11 cellular contexts compared by ENCODE assay signal in the genomic region with DNA sequence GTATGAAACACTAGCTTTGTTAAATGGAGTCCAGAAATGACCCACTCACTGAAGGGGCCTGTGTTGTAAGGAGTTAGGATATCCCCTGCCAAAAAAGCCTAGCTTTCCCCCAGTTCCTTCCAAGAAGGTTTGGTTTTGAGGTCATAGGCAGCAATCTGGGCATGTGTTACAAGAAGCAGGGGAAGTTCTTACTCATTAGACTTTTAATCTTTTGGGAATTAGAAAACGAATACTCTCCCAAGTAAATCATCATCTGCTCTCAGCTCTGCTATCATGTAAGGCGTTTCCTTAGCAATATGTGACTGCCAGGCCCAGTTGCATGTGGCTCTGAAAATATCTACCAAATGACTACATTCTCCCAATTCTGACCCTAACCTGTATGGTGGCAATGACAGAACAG. TPM values are rescaled to one million over a fixed set of nuclear protein-coding genes. Genes with fewer than 3 reads are reported as not detected.
A peak's percentile ranks its signal among the peaks of the same experiment; 100 is the strongest.
DNase-seq lines count a peak whose midpoint lies in the region; ATAC-seq and TF ChIP-seq lines count a peak whose summit lies in the region.
"Had no signal": no experiment of that assay in that cellular context is flagged by ENCODE, and none has a peak within 500 bp of the region (broad histone marks: within the 10 kb centered on the region; RNA-seq: fewer than 3 reads in every experiment).

No MANE protein-coding gene starts in this region.

- WGBS in thyroid gland, 2 donors = 74 to 81% methylated on average over 2 of the region's 2 CpGs

- TF ChIP-seq CTCF in choroid plexus epithelial cell (conservative IDR thresholded peaks at IDR 0.05; ENCODE audit: low read depth, low read length) = no peak
- no peak for TF ChIP-seq CTCF in left lung (IDR thresholded peaks at IDR 0.05)
- no peak for TF ChIP-seq CTCF in thyroid gland (IDR thresholded peaks at IDR 0.05)
- no peak for TF ChIP-seq CTCF in foreskin keratinocyte (conservative IDR thresholded peaks at IDR 0.05)

- H3K4me1 ChIP-seq in left lung (peaks cover 73 to 91% of the 10 kb centered on the region in 2 donors), thyroid gland (peaks cover 83 to 89% of the 10 kb centered on the region in 2 donors), foreskin keratinocyte (peaks cover 6% of the 10 kb centered on the region)

- H3K9me3 Mint-ChIP-seq in activated CD8-positive, alpha-beta memory T cell treated with anti-CD3 and anti-CD28 coated beads, Interleukin-2, amount 10 ng/mL, durations not matched to agents 7 days and 5 days (ENCODE audit: low read depth) = no peaks in the 10 kb centered on the region

- no peak for ATAC-seq in activated CD8-positive, alpha-beta memory T cell treated with anti-CD3 and anti-CD28 coated beads, Interleukin-2, amount 10 ng/mL, durations not matched to agents 7 days and 5 days
- ATAC-seq in left lung = no peak
- no peak for ATAC-seq in foreskin keratinocyte
- ATAC-seq in GM18520 (IDR thresholded peaks at IDR 0.05; ENCODE audit: unreplicated experiment) = no peak
- ATAC-seq: pancreas had no signal

- CTCF ChIA-PET in activated CD8-positive, alpha-beta memory T cell treated with anti-CD3 and anti-CD28 coated beads, Interleukin-2, amount 10 ng/mL, durations not matched to agents 7 days and 5 days (lab: Charles Lee) = no interaction called here

- peak overlapping the region; percentile 5 for H3K27ac Mint-ChIP-seq in activated CD8-positive, alpha-beta memory T cell treated with anti-CD3 and anti-CD28 coated beads, Interleukin-2, amount 10 ng/mL, durations not matched to agents 7 days and 5 days

- peaks cover 83% of the 10 kb centered on the region for H3K4me1 Mint-ChIP-seq in activated CD8-positive, alpha-beta memory T cell treated with anti-CD3 and anti-CD28 coated beads, Interleukin-2, amount 10 ng/mL, durations not matched to agents 7 days and 5 days

- intact Hi-C loops in left lung (cut with DNase I) = no loop called here
- intact Hi-C loops in thyroid gland (cut with DNase I) = no loop called here

- H3K27me3 ChIP-seq in left lung (no peaks in the 10 kb centered on the region), thyroid gland (no peaks in the 10 kb centered on the region), foreskin keratinocyte (no peaks in the 10 kb centered on the region)
- H3K27me3 ChIP-seq: pancreas had no signal

- no peaks in the 10 kb centered on the region for H3K9me3 ChIP-seq in left lung
- H3K9me3 ChIP-seq in thyroid gland = no peaks in the 10 kb centered on the region
- H3K9me3 ChIP-seq: pancreas had no signal

- H3K4me3 Mint-ChIP-seq in activated CD8-positive, alpha-beta memory T cell treated with anti-CD3 and anti-CD28 coated beads, Interleukin-2, amount 10 ng/mL, durations not matched to agents 7 days and 5 days = no peak overlapping the region

- no peak for DNase-seq in activated CD8-positive, alpha-beta memory T cell treated with anti-CD3 and anti-CD28 coated beads, Interleukin-2, amount 10 ng/mL, durations not matched to agents 7 days and 5 days
- no peak for DNase-seq in activated CD8-positive, alpha-beta memory T cell treated with anti-CD3 and anti-CD28 coated beads, Interleukin-2, amount 50 U/mL, for 48 hours
- peak; percentile 64 for DNase-seq in choroid plexus epithelial cell (ENCODE audit: low read depth)
- no peak for DNase-seq in left lung
- DNase-seq in thyroid gland = no peak
- DNase-seq in DMS53 treated with DMSO at 0.1 percent for 48 hours (lab: John Stamatoyannopoulos, UW; ENCODE audit: unreplicated experiment) = no peak
- DNase-seq in foreskin keratinocyte = no peak
- DNase-seq: activated CD8-positive, alpha-beta memory T cell treated with anti-CD3 and anti-CD28 coated beads, Interleukin-2, amount 50 U/mL, for 4 hours; pancreas; stimulated activated CD4-positive, alpha-beta T cell treated with anti-CD3 and anti-CD28 coated beads, Interleukin-2, amount 100 ng/mL, for 48 hours had no signal

- no peak for TF ChIP-seq POLR2A in thyroid gland (IDR thresholded peaks at IDR 0.05)

- H3K27ac ChIP-seq in left lung (peak overlapping the region; percentile 14 to 71), thyroid gland (peak overlapping the region in 2 of 3 donors; percentile 91 to 94), foreskin keratinocyte (no peak overlapping the region)

- H3K4me3 ChIP-seq in choroid plexus epithelial cell (ENCODE audit: low read depth, low read length) (no peak overlapping the region), left lung (no peak overlapping the region), thyroid gland (replicated peaks in 1 of 3) (no peak overlapping the region)
- H3K4me3 ChIP-seq: pancreas had no signal

- H3K36me3 Mint-ChIP-seq in activated CD8-positive, alpha-beta memory T cell treated with anti-CD3 and anti-CD28 coated beads, Interleukin-2, amount 10 ng/mL, durations not matched to agents 7 days and 5 days = peaks cover 42% of the 10 kb centered on the region

- no peaks in the 10 kb centered on the region for H3K36me3 ChIP-seq in left lung
- no peaks in the 10 kb centered on the region for H3K36me3 ChIP-seq in thyroid gland
- H3K36me3 ChIP-seq: pancreas had no signal

- no peaks in the 10 kb centered on the region for H3K27me3 Mint-ChIP-seq in activated CD8-positive, alpha-beta memory T cell treated with anti-CD3 and anti-CD28 coated beads, Interleukin-2, amount 10 ng/mL, durations not matched to agents 7 days and 5 days

RNA-seq across cellular contexts. Expression of a gene that starts 3.7 kb away (rescaled TPM):
- 10 to 100 TPM; 20.8 to 36.9 TPM for total RNA-seq in activated CD8-positive, alpha-beta memory T cell treated with anti-CD3 and anti-CD28 coated beads, Interleukin-2, amount 10 ng/mL, durations not matched to agents 7 days and 5 days
- 10 to 100 TPM; 18.4 to 22.6 TPM for total RNA-seq in left lung
- total RNA-seq in thyroid gland = 10 to 100 TPM; 15.6 to 50.4 (median 26.7) TPM
- 5.7 and 5.9 TPM in 2 replicates for total RNA-seq in foreskin keratinocyte
- 2.6 and 2.9 TPM in 2 replicates for polyA plus RNA-seq in foreskin keratinocyte

RNA-seq across cellular contexts. Expression of a gene that starts 29.7 kb away (rescaled TPM):
- total RNA-seq in activated CD8-positive, alpha-beta memory T cell treated with anti-CD3 and anti-CD28 coated beads, Interleukin-2, amount 10 ng/mL, durations not matched to agents 7 days and 5 days = 10 to 100 TPM; 46.1 to 58.8 TPM
- total RNA-seq in left lung (10 to 100 TPM; 41.9 to 42.9 TPM), thyroid gland (10 to 100 TPM; 24.1 to 47.0 (median 30.1) TPM), foreskin keratinocyte (62.7 and 78.3 TPM in 2 replicates)
- 71.8 and 85.7 TPM in 2 replicates for polyA plus RNA-seq in foreskin keratinocyte
